Comparison of ENCODE assay signal across 12 cellular contexts in genomic region chr16:2779151-2779920, GRCh38. TPM values are rescaled to one million over a fixed set of nuclear protein-coding genes. Genes with fewer than 3 reads are reported as not detected.
DNase-seq lines count a peak whose midpoint lies in the region; ATAC-seq and TF ChIP-seq lines count a peak whose summit lies in the region.
"Had no signal": no experiment of that assay in that cellular context is flagged by ENCODE, and none has a peak within 500 bp of the region (broad histone marks: within the 10 kb centered on the region; RNA-seq: fewer than 3 reads in every experiment).

No MANE protein-coding gene starts in this region.

- POLR2A ChIA-PET in naive thymus-derived CD8-positive, alpha-beta T cell (lab: Charles Lee) = interaction anchor here (0.6 to 8.2 kb wide), 8 partner anchors 12 to 247 kb away, joined by 3 to 128 read pairs (median 9); partner anchors contain the start of gene SRRM2

- H4K20me1 ChIP-seq in BLaER1 (peaks cover 24% of the 10 kb centered on the region), H9 (ENCODE audit: control insufficient read depth, insufficient read depth, insufficient read length) (no peaks in the 10 kb centered on the region)

- H2BK12ac ChIP-seq in H9 (ENCODE audit: insufficient read length, low read depth, low read length) = no peak overlapping the region

- H2AK5ac ChIP-seq in H9 (ENCODE audit: insufficient read length, low read length) = no peak overlapping the region

- peak; percentile 33 for DNase-seq in H9
- DNase-seq in activated T-helper 2 cell treated with anti-CD3 and anti-CD28 coated beads, Interferon-gamma antibody, Interleukin-2, Interleukin-4, amounts not matched to agents 10 μg/mL and 5 μg/mL and 100 μg/mL, durations not matched to agents 14 hours and 24 hours and 36 hours (ENCODE audit: low spot score) = no peak
- peak in 1 of 10 donors; percentile 45 for DNase-seq in naive thymus-derived CD8-positive, alpha-beta T cell
- no peak for DNase-seq in mucosa of gallbladder (ENCODE audit: low spot score)
- DNase-seq in stimulated activated CD4-positive, alpha-beta T cell treated with anti-CD3 and anti-CD28 coated beads, Interleukin-12 subunit alpha, Interleukin-12 subunit beta, amount 100 ng/mL, for 4 hours = no peak
- DNase-seq: stimulated activated CD4-positive, alpha-beta T cell treated with anti-CD3 and anti-CD28 coated beads, Interleukin-4, amount 100 ng/mL, for 1 hour; testis had no signal

- H3K56ac ChIP-seq in H9 (ENCODE audit: insufficient read length, low read depth, low read length) = no peak overlapping the region

- peaks cover 37% of the 10 kb centered on the region for H3K4me1 ChIP-seq in BLaER1
- H3K4me1 ChIP-seq in H9 (ENCODE audit: insufficient read depth, low read length) = no peaks in the 10 kb centered on the region
- peaks cover 0 to 41% (median 27%) of the 10 kb centered on the region in 3 donors for H3K4me1 ChIP-seq in gastroesophageal sphincter

- peaks cover 0 to 3% of the 10 kb centered on the region in 2 experiments; a peak in 2 of 5 replicates for H3K9me3 Mint-ChIP-seq in H9
- no peaks in the 10 kb centered on the region for H3K9me3 Mint-ChIP-seq in activated T-helper 2 cell treated with anti-CD3 and anti-CD28 coated beads, Interferon-gamma antibody, Interleukin-2, Interleukin-4, amounts not matched to agents 10 μg/mL and 5 μg/mL and 100 μg/mL, durations not matched to agents 14 hours and 24 hours and 36 hours
- no peaks in the 10 kb centered on the region for H3K9me3 Mint-ChIP-seq in naive thymus-derived CD8-positive, alpha-beta T cell

- H3K79me1 ChIP-seq in H9 (ENCODE audit: insufficient read depth, low read depth, low read length, poor library complexity, severe bottlenecking) = peaks cover 6% of the 10 kb centered on the region

- H3K18ac ChIP-seq in H9 (ENCODE audit: insufficient read length, low read depth, low read length) = no peak overlapping the region

- peaks cover 7% of the 10 kb centered on the region; the same call in 1 of the 2 replicates for H3K27me3 ChIP-seq in BLaER1
- no peaks in the 10 kb centered on the region for H3K27me3 ChIP-seq in H9 (ENCODE audit: insufficient read depth, low read length)
- H3K27me3 ChIP-seq in gastroesophageal sphincter = peaks cover 5% of the 10 kb centered on the region
- H3K27me3 ChIP-seq: testis had no signal

- no peaks in the 10 kb centered on the region for H3K9me3 ChIP-seq in BLaER1
- no peaks in the 10 kb centered on the region for H3K9me3 ChIP-seq in H9 (ENCODE audit: control insufficient read depth, low read depth, low read length)
- H3K9me3 ChIP-seq in gastroesophageal sphincter = no peaks in the 10 kb centered on the region
- H3K9me3 ChIP-seq: testis had no signal

- no CpG with 5 or more reads among the region's 23 CpGs for WGBS in H9 (ENCODE audit: extremely low coverage, insufficient read length, low lambda C conversion rate)
- WGBS in gastroesophageal sphincter (ENCODE audit: low coverage in 1 of 2), 2 donors = 100% methylated on average over 5 of the region's 23 CpGs; no CpG with 5 or more reads in 1 of the 2 donors

- no peak overlapping the region for H2BK20ac ChIP-seq in H9 (ENCODE audit: low read depth, low read length, poor library complexity, severe bottlenecking)

- H3K4me3 ChIP-seq in BLaER1 (no peak overlapping the region), gastroesophageal sphincter (no peak overlapping the region)

- H2BK15ac ChIP-seq in H9 (ENCODE audit: low read depth, low read length) = 0 out of 2 replicates have a peak overlapping the region, but pooled peaks have one; percentile 9

- H3K27ac ChIP-seq in BLaER1 (peak overlapping the region; percentile 100), H9 (ENCODE audit: insufficient read length, low read depth, low read length) (no peak overlapping the region), gastroesophageal sphincter (peak overlapping the region in 1 of 4 donors; percentile 100)

- no peak for TF ChIP-seq EP300 in gastroesophageal sphincter (IDR thresholded peaks at IDR 0.05)

- no peak overlapping the region for H2BK120ac ChIP-seq in H9 (ENCODE audit: low read depth, low read length, poor library complexity, severe bottlenecking)

- H3K4me2 ChIP-seq in BLaER1 = peak overlapping the region; percentile 99
- no peak overlapping the region for H3K4me2 ChIP-seq in H9 (ENCODE audit: insufficient read depth, insufficient read length, low read length)

- no peak; the same call in 2 of the 3 replicates for TF ChIP-seq CTCF in H9 (conservative IDR thresholded peaks at IDR 0.05)
- no peak for TF ChIP-seq CTCF in gastroesophageal sphincter (IDR thresholded peaks at IDR 0.05)

- no peak overlapping the region for H3T11ph ChIP-seq in H9 (ENCODE audit: low read length)

- peaks cover 14% of the 10 kb centered on the region for H3K23me2 ChIP-seq in H9 (ENCODE audit: insufficient read length, low read depth, low read length, poor library complexity, severe bottlenecking)

- H2AFZ ChIP-seq in H9 (ENCODE audit: low read length) = no peak overlapping the region

- no peak overlapping the region for H4K8ac ChIP-seq in H9 (replicated peaks; ENCODE audit: insufficient read length, low read depth, low read length)

- no peak overlapping the region for H2BK5ac ChIP-seq in H9 (ENCODE audit: insufficient read length, low read length)

- H4K5ac ChIP-seq in H9 (ENCODE audit: insufficient read length, low read depth, low read length) = no peak overlapping the region

- peak overlapping the region in 1 of 3 experiments; percentile 72; a peak in 2 of 7 replicates for H3K27ac Mint-ChIP-seq in H9
- H3K27ac Mint-ChIP-seq in activated T-helper 2 cell treated with anti-CD3 and anti-CD28 coated beads, Interferon-gamma antibody, Interleukin-2, Interleukin-4, amounts not matched to agents 10 μg/mL and 5 μg/mL and 100 μg/mL, durations not matched to agents 14 hours and 24 hours and 36 hours = no peak overlapping the region
- H3K27ac Mint-ChIP-seq in naive thymus-derived CD8-positive, alpha-beta T cell = peak overlapping the region; percentile 96 to 99 (median 99)

- TF ChIP-seq POLR2A in gastroesophageal sphincter (IDR thresholded peaks at IDR 0.05) = no peak

- H3K9ac ChIP-seq in BLaER1 (peak overlapping the region; percentile 100), H9 (ENCODE audit: extremely low read depth, insufficient read length, low read length) (no peak overlapping the region)

- peaks cover 3 to 26% (median 18%) of the 10 kb centered on the region in 3 experiments for H3K36me3 Mint-ChIP-seq in H9 (ENCODE audit: insufficient read depth in 1 of 3, low read depth in 3 of 3)
- peaks cover 16% of the 10 kb centered on the region for H3K36me3 Mint-ChIP-seq in activated T-helper 2 cell treated with anti-CD3 and anti-CD28 coated beads, Interferon-gamma antibody, Interleukin-2, Interleukin-4, amounts not matched to agents 10 μg/mL and 5 μg/mL and 100 μg/mL, durations not matched to agents 14 hours and 24 hours and 36 hours (ENCODE audit: low read depth)
- peaks cover 0 to 10% (median 0%) of the 10 kb centered on the region in 3 donors for H3K36me3 Mint-ChIP-seq in naive thymus-derived CD8-positive, alpha-beta T cell

- H3K23ac ChIP-seq in H9 (ENCODE audit: insufficient read length, low read depth, low read length) = no peak overlapping the region

- H3K4me3 Mint-ChIP-seq in H9 = peak overlapping the region; percentile 91 to 96; a peak in 4 of 5 replicates
- peak overlapping the region; percentile 92 for H3K4me3 Mint-ChIP-seq in activated T-helper 2 cell treated with anti-CD3 and anti-CD28 coated beads, Interferon-gamma antibody, Interleukin-2, Interleukin-4, amounts not matched to agents 10 μg/mL and 5 μg/mL and 100 μg/mL, durations not matched to agents 14 hours and 24 hours and 36 hours (ENCODE audit: low read depth)
- peak overlapping the region in 8 of 10 donors; percentile 4 to 97 (median 95) for H3K4me3 Mint-ChIP-seq in naive thymus-derived CD8-positive, alpha-beta T cell

- peaks cover 9% of the 10 kb centered on the region; the same call in 1 of the 2 replicates for H3K79me2 ChIP-seq in H9 (ENCODE audit: insufficient read depth, low read length)

- peaks cover 18 to 32% of the 10 kb centered on the region in 2 experiments for H3K4me1 Mint-ChIP-seq in H9
- peaks cover 15% of the 10 kb centered on the region for H3K4me1 Mint-ChIP-seq in activated T-helper 2 cell treated with anti-CD3 and anti-CD28 coated beads, Interferon-gamma antibody, Interleukin-2, Interleukin-4, amounts not matched to agents 10 μg/mL and 5 μg/mL and 100 μg/mL, durations not matched to agents 14 hours and 24 hours and 36 hours (ENCODE audit: low read depth)
- H3K4me1 Mint-ChIP-seq in naive thymus-derived CD8-positive, alpha-beta T cell = peaks cover 20 to 48% (median 39%) of the 10 kb centered on the region in 4 donors

- H3K27me3 Mint-ChIP-seq in H9 (ENCODE audit: low read depth) = peaks cover 3% of the 10 kb centered on the region; the same call in 1 of the 2 replicates
- peaks cover 3% of the 10 kb centered on the region for H3K27me3 Mint-ChIP-seq in activated T-helper 2 cell treated with anti-CD3 and anti-CD28 coated beads, Interferon-gamma antibody, Interleukin-2, Interleukin-4, amounts not matched to agents 10 μg/mL and 5 μg/mL and 100 μg/mL, durations not matched to agents 14 hours and 24 hours and 36 hours (ENCODE audit: low read depth)
- no peaks in the 10 kb centered on the region for H3K27me3 Mint-ChIP-seq in naive thymus-derived CD8-positive, alpha-beta T cell

- H3K4ac ChIP-seq in H9 (ENCODE audit: low read depth, low read length) = no peak overlapping the region

- peaks cover 13% of the 10 kb centered on the region for H3K36me3 ChIP-seq in BLaER1
- peaks cover 0 to 13% of the 10 kb centered on the region in 2 donors for H3K36me3 ChIP-seq in gastroesophageal sphincter

- intact Hi-C loops in activated T-helper 2 cell treated with anti-CD3 and anti-CD28 coated beads, Interferon-gamma antibody, Interleukin-2, Interleukin-4, amounts not matched to agents 10 μg/mL and 5 μg/mL and 100 μg/mL, durations not matched to agents 14 hours and 24 hours and 36 hours (cut with micrococcal nuclease) = no loop called here

- no peak overlapping the region for H3K14ac ChIP-seq in H9 (ENCODE audit: insufficient read depth, low read length)

- H4K91ac ChIP-seq in H9 (ENCODE audit: insufficient read length, low read depth, low read length) = no peak overlapping the region

- ATAC-seq in naive thymus-derived CD8-positive, alpha-beta T cell = no peak
- ATAC-seq in HG03460 (IDR thresholded peaks at IDR 0.05; ENCODE audit: unreplicated experiment) (no peak), gastroesophageal sphincter (no peak)
- ATAC-seq: Right ventricle myocardium inferior had no signal

RNA-seq across cellular contexts. Expression of gene ELOB, which starts 2.3 kb away (rescaled TPM):
- 319 and 331 TPM in 2 replicates for total RNA-seq in H9 (2021)
- 242 and 252 TPM in 2 replicates for total RNA-seq in activated T-helper 2 cell treated with anti-CD3 and anti-CD28 coated beads, Interferon-gamma antibody, Interleukin-2, Interleukin-4, amounts not matched to agents 10 μg/mL and 5 μg/mL and 100 μg/mL, durations not matched to agents 14 hours and 24 hours and 36 hours
- 100 to 1,000 TPM; 121 to 137 TPM for total RNA-seq in naive thymus-derived CD8-positive, alpha-beta T cell
- 100 to 1,000 TPM; 230 to 301 (median 288) TPM for polyA plus RNA-seq in naive thymus-derived CD8-positive, alpha-beta T cell
- total RNA-seq in mucosa of gallbladder = 273 TPM
- 100 to 1,000 TPM; 216 to 269 (median 251) TPM for total RNA-seq in gastroesophageal sphincter

RNA-seq across cellular contexts. Expression of gene PRSS33, which starts 8.0 kb away (rescaled TPM):
- not detected in 2 replicates for total RNA-seq in H9 (2021)
- total RNA-seq in activated T-helper 2 cell treated with anti-CD3 and anti-CD28 coated beads, Interferon-gamma antibody, Interleukin-2, Interleukin-4, amounts not matched to agents 10 μg/mL and 5 μg/mL and 100 μg/mL, durations not matched to agents 14 hours and 24 hours and 36 hours = not detected in 2 replicates
- not detected for total RNA-seq in naive thymus-derived CD8-positive, alpha-beta T cell
- under 1 TPM in 1 of 3 donors, not detected in 2; 0.99 TPM for polyA plus RNA-seq in naive thymus-derived CD8-positive, alpha-beta T cell
- 1.8 TPM for total RNA-seq in mucosa of gallbladder
- not detected for total RNA-seq in gastroesophageal sphincter
- total RNA-seq: epithelial cell of proximal tubule, Right ventricle myocardium inferior had no signal

RNA-seq across cellular contexts. Expression of gene PRSS41, which starts 18.9 kb away (rescaled TPM):
- total RNA-seq in H9 (2021) = not detected in 2 replicates
- not detected in 2 replicates for total RNA-seq in activated T-helper 2 cell treated with anti-CD3 and anti-CD28 coated beads, Interferon-gamma antibody, Interleukin-2, Interleukin-4, amounts not matched to agents 10 μg/mL and 5 μg/mL and 100 μg/mL, durations not matched to agents 14 hours and 24 hours and 36 hours
- not detected for total RNA-seq in naive thymus-derived CD8-positive, alpha-beta T cell
- polyA plus RNA-seq in naive thymus-derived CD8-positive, alpha-beta T cell = not detected
- total RNA-seq in mucosa of gallbladder = 0.49 TPM
- not detected for total RNA-seq in gastroesophageal sphincter
- total RNA-seq: epithelial cell of proximal tubule, Right ventricle myocardium inferior had no signal

RNA-seq across cellular contexts. Expression of gene SRRM2, which starts 26.9 kb away (rescaled TPM):
- total RNA-seq in H9 (2021) (667 and 694 TPM in 2 replicates), mucosa of gallbladder (677 TPM), gastroesophageal sphincter (100 to 1,000 TPM in 3 of 4 donors, 10 to 100 TPM in 1; 73.9 to 398 (median 255) TPM)
- 694 and 701 TPM in 2 replicates for total RNA-seq in activated T-helper 2 cell treated with anti-CD3 and anti-CD28 coated beads, Interferon-gamma antibody, Interleukin-2, Interleukin-4, amounts not matched to agents 10 μg/mL and 5 μg/mL and 100 μg/mL, durations not matched to agents 14 hours and 24 hours and 36 hours
- 100 to 1,000 TPM; 927 to 965 TPM for total RNA-seq in naive thymus-derived CD8-positive, alpha-beta T cell
- polyA plus RNA-seq in naive thymus-derived CD8-positive, alpha-beta T cell = 100 to 1,000 TPM in 1 of 3 donors, 10 to 100 TPM in 2; 25.5 to 110 (median 62.4) TPM

RNA-seq across cellular contexts. Expression of gene PRSS21, which starts 37.7 kb away (rescaled TPM):
- total RNA-seq in H9 (2021) (not detected in 2 replicates), mucosa of gallbladder (4.4 TPM), gastroesophageal sphincter (not detected)
- total RNA-seq in activated T-helper 2 cell treated with anti-CD3 and anti-CD28 coated beads, Interferon-gamma antibody, Interleukin-2, Interleukin-4, amounts not matched to agents 10 μg/mL and 5 μg/mL and 100 μg/mL, durations not matched to agents 14 hours and 24 hours and 36 hours = 11.4 and 11.5 TPM in 2 replicates
- 1 to 10 TPM; 2.0 to 2.9 TPM for total RNA-seq in naive thymus-derived CD8-positive, alpha-beta T cell
- 10 to 100 TPM in 1 of 3 donors, 1 to 10 TPM in 2; 1.5 to 14.7 (median 3.2) TPM for polyA plus RNA-seq in naive thymus-derived CD8-positive, alpha-beta T cell
- total RNA-seq: Right ventricle myocardium inferior had no signal
